Comparison of ENCODE assay signal across 8 cellular contexts in the genomic region with DNA sequence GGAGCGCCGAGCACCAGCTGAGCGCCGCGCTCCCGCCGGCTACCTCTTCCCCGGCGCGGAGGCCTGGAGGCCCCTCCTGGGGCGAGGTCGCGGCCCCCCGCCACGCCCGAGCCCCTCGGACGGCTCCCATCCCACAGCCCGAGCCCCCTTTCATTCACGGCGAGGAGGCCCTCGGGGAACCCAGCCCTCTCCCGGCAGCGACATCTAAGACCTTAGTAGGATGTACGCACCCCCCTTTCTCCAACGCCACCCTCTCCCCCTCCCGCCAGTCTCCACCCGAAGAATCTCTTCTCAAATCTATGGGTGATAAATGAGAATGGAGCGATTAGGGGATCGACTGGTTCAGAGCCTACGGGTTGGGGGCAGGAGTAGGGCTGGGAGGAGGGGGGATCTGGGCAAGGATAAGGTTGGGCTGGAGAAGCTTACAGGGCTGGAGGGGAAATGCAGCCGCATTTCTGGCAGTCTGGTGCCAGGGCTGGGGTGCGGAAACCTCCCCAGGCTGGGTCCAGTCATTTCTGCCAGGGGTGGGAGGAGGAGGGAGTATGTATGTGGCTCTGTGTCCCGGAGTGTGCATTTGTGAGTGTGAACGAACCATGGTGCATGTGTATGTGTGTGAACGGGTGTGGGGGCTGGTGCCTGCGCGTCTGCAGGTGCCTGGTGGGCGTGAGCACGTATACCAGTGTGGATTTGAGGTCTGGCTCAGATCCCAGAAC. TPM values are rescaled to one million over a fixed set of nuclear protein-coding genes. Genes with fewer than 3 reads are reported as not detected.
A peak's percentile ranks its signal among the peaks of the same experiment; 100 is the strongest.
DNase-seq lines count a peak whose midpoint lies in the region; ATAC-seq and TF ChIP-seq lines count a peak whose summit lies in the region.

No MANE protein-coding gene starts in this region.

- peak; percentile 30 for ATAC-seq in activated CD8-positive, alpha-beta memory T cell treated with anti-CD3 and anti-CD28 coated beads, Interleukin-2, amount 10 ng/mL, durations not matched to agents 7 days and 5 days
- ATAC-seq in GM19324 (IDR thresholded peaks at IDR 0.05; ENCODE audit: low FRiP score, unreplicated experiment): no peak

- H3K36me3 Mint-ChIP-seq in activated CD8-positive, alpha-beta memory T cell treated with anti-CD3 and anti-CD28 coated beads, Interleukin-2, amount 10 ng/mL, durations not matched to agents 7 days and 5 days: no peaks in the 10 kb centered on the region
- H3K36me3 Mint-ChIP-seq in endothelial cell (ENCODE audit: low read depth, unreplicated experiment): no peaks in the 10 kb centered on the region

- H3K4me3 Mint-ChIP-seq in activated CD8-positive, alpha-beta memory T cell treated with anti-CD3 and anti-CD28 coated beads, Interleukin-2, amount 10 ng/mL, durations not matched to agents 7 days and 5 days: peak overlapping the region; percentile 32
- peak overlapping the region; percentile 83 for H3K4me3 Mint-ChIP-seq in endothelial cell (ENCODE audit: unreplicated experiment)

- no peaks in the 10 kb centered on the region for H3K36me3 ChIP-seq in SJCRH30

- peak overlapping the region; percentile 84 for H3K4me3 ChIP-seq in SJCRH30

- no peak overlapping the region for H3K27ac Mint-ChIP-seq in activated CD8-positive, alpha-beta memory T cell treated with anti-CD3 and anti-CD28 coated beads, Interleukin-2, amount 10 ng/mL, durations not matched to agents 7 days and 5 days
- H3K27ac Mint-ChIP-seq in endothelial cell (ENCODE audit: unreplicated experiment): no peak overlapping the region

- CTCF ChIA-PET in activated CD8-positive, alpha-beta memory T cell treated with anti-CD3 and anti-CD28 coated beads, Interleukin-2, amount 10 ng/mL, durations not matched to agents 7 days and 5 days (lab: Charles Lee): interaction anchor here (1.8 to 2.0 kb wide), 3 partner anchors 7 to 140 kb away, joined by 4 to 12 read pairs (median 6); no protein-coding TSS in a partner anchor

- peaks cover 42% of the 10 kb centered on the region for H3K27me3 Mint-ChIP-seq in activated CD8-positive, alpha-beta memory T cell treated with anti-CD3 and anti-CD28 coated beads, Interleukin-2, amount 10 ng/mL, durations not matched to agents 7 days and 5 days
- H3K27me3 Mint-ChIP-seq in endothelial cell (ENCODE audit: unreplicated experiment): peaks cover 7% of the 10 kb centered on the region

- no peaks in the 10 kb centered on the region for H3K27me3 ChIP-seq in SJCRH30

- peaks cover 23% of the 10 kb centered on the region for H3K4me1 ChIP-seq in SJCRH30

- no peak for TF ChIP-seq CTCF in endothelial cell (IDR thresholded peaks at IDR 0.05; ENCODE audit: unreplicated experiment)

- peak overlapping the region; percentile 86 for H3K27ac ChIP-seq in SJCRH30

- H3K4me1 Mint-ChIP-seq in activated CD8-positive, alpha-beta memory T cell treated with anti-CD3 and anti-CD28 coated beads, Interleukin-2, amount 10 ng/mL, durations not matched to agents 7 days and 5 days: peaks cover 16% of the 10 kb centered on the region
- H3K4me1 Mint-ChIP-seq in endothelial cell (ENCODE audit: unreplicated experiment): peaks cover 10% of the 10 kb centered on the region

- H3K9me3 Mint-ChIP-seq in activated CD8-positive, alpha-beta memory T cell treated with anti-CD3 and anti-CD28 coated beads, Interleukin-2, amount 10 ng/mL, durations not matched to agents 7 days and 5 days (ENCODE audit: low read depth): no peaks in the 10 kb centered on the region
- no peaks in the 10 kb centered on the region for H3K9me3 Mint-ChIP-seq in endothelial cell (ENCODE audit: unreplicated experiment)

- H3K9me3 ChIP-seq in SJCRH30 (replicated peaks): no peaks in the 10 kb centered on the region

- no peak for DNase-seq in activated CD8-positive, alpha-beta memory T cell treated with anti-CD3 and anti-CD28 coated beads, Interleukin-2, amount 10 ng/mL, durations not matched to agents 7 days and 5 days
- DNase-seq in activated CD8-positive, alpha-beta memory T cell treated with anti-CD3 and anti-CD28 coated beads, Interleukin-2, amount 50 U/mL, for 4 hours: no peak
- peak; percentile 71 to 76 for DNase-seq in SJCRH30
- DNase-seq in endothelial cell (ENCODE audit: low spot score): no peak
- peak in 34 of 56 donors; percentile 4 to 58 (median 18) for DNase-seq in nucleus accumbens (lab: John Stamatoyannopoulos, UW)
- no peak for DNase-seq in mucosa of gallbladder (ENCODE audit: low spot score)
- DNase-seq in dermis blood vessel endothelial cell: no peak

RNA-seq across cellular contexts. Expression of a gene that starts 10.3 kb away (rescaled TPM):
- 10 to 100 TPM; 18.3 to 20.9 TPM for total RNA-seq in activated CD8-positive, alpha-beta memory T cell treated with anti-CD3 and anti-CD28 coated beads, Interleukin-2, amount 10 ng/mL, durations not matched to agents 7 days and 5 days
- total RNA-seq in SJCRH30 (2014; rRNA removed; shearing (Covaris generic)): 9.7 and 12.5 TPM in 2 replicates
- total RNA-seq in endothelial cell (ENCODE audit: unreplicated experiment) (13.5 TPM), mucosa of gallbladder (11.0 TPM), dermis blood vessel endothelial cell (18.2 and 25.2 TPM in 2 replicates)

Comparison
In these comparisons a context has a peak if more than half of its experiments do, and no peak if none do; other contexts are left out.
1. DNase-seq: peak in SJCRH30 (2 of 2) and nucleus accumbens (34 of 56); none in activated CD8-positive, alpha-beta memory T cell treated with anti-CD3 and anti-CD28 coated beads, Interleukin-2, amount 10 ng/mL, durations not matched to agents 7 days and 5 days (single experiment), activated CD8-positive, alpha-beta memory T cell treated with anti-CD3 and anti-CD28 coated beads, Interleukin-2, amount 50 U/mL, for 4 hours (single experiment), endothelial cell (single experiment), mucosa of gallbladder (single experiment) and dermis blood vessel endothelial cell (single experiment).